Comparison of ENCODE assay signal across 1 cellular context in genomic region chr22:30014244-30014643, GRCh38.
TF ChIP-seq lines count a peak whose summit lies in the region.

No MANE protein-coding gene starts in this region.

TF ChIP-seq in K562, 482 proteins besides CTCF, POLR2A, EP300 and RAD21 (continued from another document):
- TF ChIP-seq PBX2 (CRISPR knock-in tag; IDR thresholded peaks at IDR 0.05; ENCODE audit: low read depth) (no peak), PBX2 (tag; conservative IDR thresholded peaks at IDR 0.05; ENCODE audit: low read depth) (peak; percentile 30; the same call in 1 of the 2 replicates), TCF3 (CRISPR knock-in tag; IDR thresholded peaks at IDR 0.05) (no peak), TAL1 (IDR thresholded peaks at IDR 0.05) (0 out of 2 replicates have a peak, but pooled peaks have one; percentile 3), ZNF384 (IDR thresholded peaks at IDR 0.05; ENCODE audit: low read depth, low read length) (peak; percentile 94), ZNF583 (CRISPR knock-in tag; IDR thresholded peaks at IDR 0.05) (peak; percentile 92; the same call in 1 of the 2 replicates), SPI1 (IDR thresholded peaks at IDR 0.05; ENCODE audit: borderline replicate concordance, low read depth, low read length) (peak; percentile 52; the same call in 1 of the 2 replicates), SMARCE1 (IDR thresholded peaks at IDR 0.05) (peak; percentile 71; the same call in 1 of the 2 replicates), RCOR1 (IDR thresholded peaks at IDR 0.05; ENCODE audit: borderline replicate concordance in 1 of 2, low read depth in 2 of 2, low read length in 2 of 2) (peak in 1 of 2 experiments; percentile 5; a peak in 1 of 4 replicates), FOSL1 (tag; conservative IDR thresholded peaks at IDR 0.05) (0 out of 2 replicates have a peak, but pooled peaks have one; percentile 21), MAFG (tag; conservative IDR thresholded peaks at IDR 0.05) (peak; percentile 84), SMARCA4 (IDR thresholded peaks at IDR 0.05) (peak; percentile 75), NFE2 (IDR thresholded peaks at IDR 0.05; ENCODE audit: low read depth) (peak; percentile 88), MAFF (IDR thresholded peaks at IDR 0.05; ENCODE audit: low read length) (peak; percentile 67), DPF2 (IDR thresholded peaks at IDR 0.05) (peak; percentile 83), CHD4 (IDR thresholded peaks at IDR 0.05; ENCODE audit: insufficient read depth, insufficient replicate concordance, low read depth, low read length, poor library complexity, severe bottlenecking) (no peak), ZNF830 (CRISPR knock-in tag; IDR thresholded peaks at IDR 0.05) (no peak), KAT7 (CRISPR knock-in tag; IDR thresholded peaks at IDR 0.05; ENCODE audit: borderline replicate concordance) (no peak), ZNF77 (CRISPR knock-in tag; IDR thresholded peaks at IDR 0.05) (no peak), ARID1B (IDR thresholded peaks at IDR 0.05) (peak; percentile 61), MEIS2 (IDR thresholded peaks at IDR 0.05; ENCODE audit: partially characterized antibody) (peak; percentile 36), SMARCC2 (IDR thresholded peaks at IDR 0.05; ENCODE audit: low read depth) (peak; percentile 39; the same call in 1 of the 2 replicates)
- TF ChIP-seq, protein P1, sequence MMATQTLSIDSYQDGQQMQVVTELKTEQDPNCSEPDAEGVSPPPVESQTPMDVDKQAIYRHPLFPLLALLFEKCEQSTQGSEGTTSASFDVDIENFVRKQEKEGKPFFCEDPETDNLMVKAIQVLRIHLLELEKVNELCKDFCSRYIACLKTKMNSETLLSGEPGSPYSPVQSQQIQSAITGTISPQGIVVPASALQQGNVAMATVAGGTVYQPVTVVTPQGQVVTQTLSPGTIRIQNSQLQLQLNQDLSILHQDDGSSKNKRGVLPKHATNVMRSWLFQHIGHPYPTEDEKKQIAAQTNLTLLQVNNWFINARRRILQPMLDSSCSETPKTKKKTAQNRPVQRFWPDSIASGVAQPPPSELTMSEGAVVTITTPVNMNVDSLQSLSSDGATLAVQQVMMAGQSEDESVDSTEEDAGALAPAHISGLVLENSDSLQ (IDR thresholded peaks at IDR 0.05) = no peak
